1 cellular context compared by ENCODE assay signal in the genomic region with DNA sequence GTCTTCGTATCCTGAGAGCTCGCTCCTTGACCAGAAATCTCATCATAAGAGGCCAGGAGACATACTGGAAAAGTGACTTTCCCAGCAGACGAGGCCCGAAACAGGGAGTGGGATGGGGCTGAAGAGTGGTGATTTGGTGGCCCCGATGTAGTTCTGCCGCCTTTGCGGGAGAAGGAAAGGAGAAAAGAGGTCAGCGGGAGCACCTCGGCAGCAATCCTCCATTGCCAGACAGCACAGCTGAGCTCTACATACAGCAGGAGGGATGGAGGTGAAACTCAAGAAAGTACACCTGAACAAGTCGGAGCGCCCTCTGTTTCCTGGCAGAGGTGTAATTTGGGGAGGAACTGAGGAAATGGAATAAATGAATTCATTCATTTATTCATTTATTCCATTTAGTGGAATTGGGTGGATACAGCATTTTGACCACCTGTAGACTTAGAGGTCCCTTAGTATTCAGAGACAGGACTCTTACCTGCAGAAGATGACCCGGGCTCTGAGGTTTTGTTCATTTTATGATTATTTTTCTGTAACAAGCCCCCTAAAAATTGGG.
TF ChIP-seq lines count a peak whose summit lies in the region.

No MANE protein-coding gene starts in this region.

TF ChIP-seq in GM23338, 12 proteins besides CTCF, POLR2A, EP300 and RAD21:
- TF ChIP-seq CREB1 (CRISPR knock-in tag; IDR thresholded peaks at IDR 0.05; ENCODE audit: low read depth) = no peak
- TF ChIP-seq ZNF331 (CRISPR knock-in tag; IDR thresholded peaks at IDR 0.05; ENCODE audit: low read depth) = no peak
TF ChIP-seq in GM23338: peak in this region for 0.
